In genomic region chr20:25293507-25293906, GRCh38 we compare ENCODE assay signal across 18 cellular contexts. TPM values are rescaled to one million over a fixed set of nuclear protein-coding genes. Genes with fewer than 3 reads are reported as not detected.
DNase-seq lines count a peak whose midpoint lies in the region; ATAC-seq and TF ChIP-seq lines count a peak whose summit lies in the region.
"Had no signal": no experiment of that assay in that cellular context is flagged by ENCODE, and none has a peak within 500 bp of the region (broad histone marks: within the 10 kb centered on the region; RNA-seq: fewer than 3 reads in every experiment).

No MANE protein-coding gene starts in this region.

- peak overlapping the region; percentile 76 for H3K27ac Mint-ChIP-seq in activated T-cell treated with anti-CD3 and anti-CD28 coated beads, Interleukin-2, amount 50 U/mL, for 24 hours
- H3K27ac Mint-ChIP-seq in activated T-helper 17 cell treated with anti-CD3 and anti-CD28 coated beads, Interleukin-2, amount 50 U/mL, for 72 hours = peak overlapping the region; percentile 70
- peak overlapping the region; percentile 37 for H3K27ac Mint-ChIP-seq in progenitor cell of endocrine pancreas
- H3K27ac Mint-ChIP-seq: GM23338 had no signal

- ATAC-seq in activated T-helper 17 cell treated with anti-CD3 and anti-CD28 coated beads, Interleukin-2, amount 50 U/mL, for 72 hours (replicated peaks) = no peak
- ATAC-seq in GM18861 (IDR thresholded peaks at IDR 0.05; ENCODE audit: unreplicated experiment) = no peak

- peaks cover 26 to 99% (median 38%) of the 10 kb centered on the region in 3 donors for H3K36me3 ChIP-seq in esophagus squamous epithelium

- H3K27me3 Mint-ChIP-seq in activated T-cell treated with anti-CD3 and anti-CD28 coated beads, Interleukin-2, amount 50 U/mL, for 24 hours = no peaks in the 10 kb centered on the region
- no peaks in the 10 kb centered on the region for H3K27me3 Mint-ChIP-seq in activated T-helper 17 cell treated with anti-CD3 and anti-CD28 coated beads, Interleukin-2, amount 50 U/mL, for 72 hours
- H3K27me3 Mint-ChIP-seq in progenitor cell of endocrine pancreas = no peaks in the 10 kb centered on the region

- H3K36me3 Mint-ChIP-seq in activated T-cell treated with anti-CD3 and anti-CD28 coated beads, Interleukin-2, amount 50 U/mL, for 24 hours (ENCODE audit: low read depth) = peaks cover 80% of the 10 kb centered on the region
- peaks cover 8% of the 10 kb centered on the region for H3K36me3 Mint-ChIP-seq in activated T-helper 17 cell treated with anti-CD3 and anti-CD28 coated beads, Interleukin-2, amount 50 U/mL, for 72 hours (ENCODE audit: low read depth)
- peaks cover 8% of the 10 kb centered on the region for H3K36me3 Mint-ChIP-seq in progenitor cell of endocrine pancreas (ENCODE audit: insufficient read depth)

- TF ChIP-seq POLR2A in esophagus squamous epithelium (IDR thresholded peaks at IDR 0.05) = no peak

- peaks cover 4% of the 10 kb centered on the region for H3K4me1 Mint-ChIP-seq in activated T-cell treated with anti-CD3 and anti-CD28 coated beads, Interleukin-2, amount 50 U/mL, for 24 hours (ENCODE audit: low read depth)
- peaks cover 6% of the 10 kb centered on the region for H3K4me1 Mint-ChIP-seq in activated T-helper 17 cell treated with anti-CD3 and anti-CD28 coated beads, Interleukin-2, amount 50 U/mL, for 72 hours
- no peaks in the 10 kb centered on the region for H3K4me1 Mint-ChIP-seq in progenitor cell of endocrine pancreas (ENCODE audit: low read depth)

- H3K27ac ChIP-seq in esophagus squamous epithelium = peak overlapping the region; percentile 9 to 75 (median 44)

- peaks cover 22 to 58% (median 42%) of the 10 kb centered on the region in 3 donors for H3K4me1 ChIP-seq in esophagus squamous epithelium

- H3K27me3 ChIP-seq in esophagus squamous epithelium = no peaks in the 10 kb centered on the region

- 25 to 46% methylated on average over 10 of the region's 10 CpGs for WGBS in esophagus squamous epithelium, 2 donors

- H3K9me3 Mint-ChIP-seq in activated T-cell treated with anti-CD3 and anti-CD28 coated beads, Interleukin-2, amount 50 U/mL, for 24 hours = no peaks in the 10 kb centered on the region
- H3K9me3 Mint-ChIP-seq in activated T-helper 17 cell treated with anti-CD3 and anti-CD28 coated beads, Interleukin-2, amount 50 U/mL, for 72 hours = no peaks in the 10 kb centered on the region
- no peaks in the 10 kb centered on the region for H3K9me3 Mint-ChIP-seq in progenitor cell of endocrine pancreas (ENCODE audit: low read depth)
- H3K9me3 Mint-ChIP-seq: GM23338 had no signal

- H3K9me3 ChIP-seq in esophagus squamous epithelium = no peaks in the 10 kb centered on the region

- no peak overlapping the region for H3K4me3 Mint-ChIP-seq in activated T-cell treated with anti-CD3 and anti-CD28 coated beads, Interleukin-2, amount 50 U/mL, for 24 hours
- no peak overlapping the region for H3K4me3 Mint-ChIP-seq in activated T-helper 17 cell treated with anti-CD3 and anti-CD28 coated beads, Interleukin-2, amount 50 U/mL, for 72 hours
- H3K4me3 Mint-ChIP-seq in progenitor cell of endocrine pancreas (ENCODE audit: low read depth) = no peak overlapping the region
- H3K4me3 Mint-ChIP-seq: GM23338 had no signal

- no peak for DNase-seq in activated T-cell treated with anti-CD3 and anti-CD28 coated beads, Interleukin-2, amount 50 U/mL, for 24 hours
- no peak for DNase-seq in activated T-cell treated with anti-CD3 and anti-CD28 coated beads for 4 hours
- DNase-seq in esophagus squamous epithelium (lab: John Stamatoyannopoulos, UW) = no peak
- DNase-seq in progenitor cell of endocrine pancreas (ENCODE audit: low spot score, unreplicated experiment) = no peak
- no peak for DNase-seq in NCI-H524 treated with DMSO at 0.1 percent for 48 hours (lab: John Stamatoyannopoulos, UW)
- DNase-seq in NCI-H345 (lab: John Stamatoyannopoulos, UW) = no peak
- DNase-seq: 8988T; activated CD4-positive, alpha-beta T cell treated with anti-CD3 and anti-CD28 coated beads, Interleukin-2, amount 50 U/mL, for 1 hour; cerebellar nuclear complex; GF-D8; NCI-H1092; NCI-H774; PC-3; stimulated activated naive CD4-positive, alpha-beta T cell had no signal

- no peak overlapping the region for H3K4me3 ChIP-seq in esophagus squamous epithelium
- H3K4me3 ChIP-seq: GM23338, K562 had no signal

- intact Hi-C loops in esophagus squamous epithelium (cut with DNase I) = loop anchor here (10.0 kb wide), 1 partner anchor 101 kb away; the partner anchor contains the start of gene ABHD12

- TF ChIP-seq CTCF in esophagus squamous epithelium (IDR thresholded peaks at IDR 0.05) (no peak), progenitor cell of endocrine pancreas (IDR thresholded peaks at IDR 0.05; ENCODE audit: unreplicated experiment) (no peak)

RNA-seq across cellular contexts. Expression of gene PYGB, which starts 45.6 kb away (rescaled TPM):
- total RNA-seq in activated T-helper 17 cell treated with anti-CD3 and anti-CD28 coated beads, Interleukin-2, amount 50 U/mL, for 72 hours = 10 to 100 TPM; 15.4 to 27.0 TPM
- total RNA-seq in esophagus squamous epithelium = 100 to 1,000 TPM in 2 of 4 donors, 10 to 100 TPM in 2; 70.8 to 127 (median 95.6) TPM
- total RNA-seq in progenitor cell of endocrine pancreas = 54.4 and 54.9 TPM in 2 replicates
